39 cellular contexts compared by ENCODE assay signal in genomic region chr1:211158866-211159265, GRCh38. TPM values are rescaled to one million over a fixed set of nuclear protein-coding genes. Genes with fewer than 3 reads are reported as not detected.
"Had no signal": no experiment of that assay in that cellular context is flagged by ENCODE, and none has a peak within 500 bp of the region (broad histone marks: within the 10 kb centered on the region; RNA-seq: fewer than 3 reads in every experiment).

No MANE protein-coding gene starts in this region.

- H3K9me3 ChIP-seq: adrenal gland had no signal

- H3K4me3 ChIP-seq: adrenal gland, ascending aorta, body of pancreas, breast epithelium, cardiac muscle cell had no signal

- H3K27me3 Mint-ChIP-seq: activated naive CD4-positive, alpha-beta T cell treated with anti-CD3 and anti-CD28 coated beads, Interleukin-2, amount 10 ng/mL, durations not matched to agents 7 days and 5 days had no signal

- H3K27me3 ChIP-seq: ascending aorta, body of pancreas, brain microvascular endothelial cell, breast epithelium, cardiac muscle cell had no signal

- H3K4me3 Mint-ChIP-seq: activated naive CD4-positive, alpha-beta T cell treated with anti-CD3 and anti-CD28 coated beads for 36 hours; activated naive CD4-positive, alpha-beta T cell treated with anti-CD3 and anti-CD28 coated beads, Interleukin-2, amount 10 ng/mL, durations not matched to agents 7 days and 5 days; activated naive CD4-positive, alpha-beta T cell treated with anti-CD3 and anti-CD28 coated beads, Interleukin-2, amount 50 U/mL, for 24 hours; activated naive CD8-positive, alpha-beta T cell; activated naive CD8-positive, alpha-beta T cell treated with anti-CD3 and anti-CD28 coated beads for 36 hours; activated naive CD8-positive, alpha-beta T cell treated with anti-CD3 and anti-CD28 coated beads, Interleukin-2, amount 10 ng/mL, durations not matched to agents 7 days and 5 days; activated naive CD8-positive, alpha-beta T cell treated with anti-CD3 and anti-CD28 coated beads, Interleukin-2, amount 50 U/mL, for 24 hours; activated T-cell treated with anti-CD3 and anti-CD28 coated beads, Interleukin-2, amount 50 U/mL, for 24 hours; activated T-cell treated with anti-CD3 and anti-CD28 coated beads, Interleukin-2, amount 50 U/mL, for 4 hours; activated T-cell treated with anti-CD3 and anti-CD28 coated beads, Interleukin-2, amount 50 U/mL, for 72 hours; activated T-helper 1 cell treated with anti-CD3 and anti-CD28 coated beads, Interleukin-12 subunit alpha, Interleukin-12 subunit beta, Interleukin-2, Interleukin-4 antibody, amounts not matched to agents 30 ng/mL and 10 ng/mL and 1 ng/mL, durations not matched to agents 14 hours and 24 hours and 36 hours; activated T-helper 17 cell treated with anti-CD3 and anti-CD28 coated beads, Interleukin-2, amount 50 U/mL, for 72 hours; brain; central memory CD8-positive, alpha-beta T cell had no signal

- H3K4me1 ChIP-seq: adrenal gland, ascending aorta, body of pancreas, breast epithelium had no signal

- ATAC-seq: activated naive CD4-positive, alpha-beta T cell treated with anti-CD3 and anti-CD28 coated beads, Interleukin-2, amount 50 U/mL, for 72 hours; activated naive CD8-positive, alpha-beta T cell treated with anti-CD3 and anti-CD28 coated beads, Interleukin-2, amount 50 U/mL, for 24 hours; activated T-cell treated with anti-CD3 and anti-CD28 coated beads, Interleukin-2, amount 50 U/mL, for 4 hours; activated T-cell treated with anti-CD3 and anti-CD28 coated beads, Interleukin-2, amount 50 U/mL, for 72 hours; activated T-helper 17 cell treated with anti-CD3 and anti-CD28 coated beads, Interleukin-2, amount 50 U/mL, for 72 hours; body of pancreas had no signal

- H3K4me1 Mint-ChIP-seq: activated naive CD8-positive, alpha-beta T cell treated with anti-CD3 and anti-CD28 coated beads, Interleukin-2, amount 50 U/mL, for 24 hours; activated T-helper 17 cell treated with anti-CD3 and anti-CD28 coated beads, Interleukin-2, amount 50 U/mL, for 72 hours; brain; central memory CD8-positive, alpha-beta T cell had no signal

- H3K27ac Mint-ChIP-seq: activated naive CD4-positive, alpha-beta T cell treated with anti-CD3 and anti-CD28 coated beads for 36 hours; activated naive CD4-positive, alpha-beta T cell treated with anti-CD3 and anti-CD28 coated beads, Interleukin-2, amount 10 ng/mL, durations not matched to agents 7 days and 5 days; activated naive CD4-positive, alpha-beta T cell treated with anti-CD3 and anti-CD28 coated beads, Interleukin-2, amount 50 U/mL, for 24 hours; activated naive CD4-positive, alpha-beta T cell treated with anti-CD3 and anti-CD28 coated beads, Interleukin-2, amount 50 U/mL, for 72 hours; activated naive CD8-positive, alpha-beta T cell; activated naive CD8-positive, alpha-beta T cell treated with anti-CD3 and anti-CD28 coated beads for 36 hours; activated naive CD8-positive, alpha-beta T cell treated with anti-CD3 and anti-CD28 coated beads, Interleukin-2, amount 10 ng/mL, durations not matched to agents 7 days and 5 days; activated naive CD8-positive, alpha-beta T cell treated with anti-CD3 and anti-CD28 coated beads, Interleukin-2, amount 50 U/mL, for 24 hours; activated T-cell treated with anti-CD3 and anti-CD28 coated beads, Interleukin-2, amount 50 U/mL, for 24 hours; activated T-cell treated with anti-CD3 and anti-CD28 coated beads, Interleukin-2, amount 50 U/mL, for 72 hours; activated T-helper 1 cell treated with anti-CD3 and anti-CD28 coated beads, Interleukin-12 subunit alpha, Interleukin-12 subunit beta, Interleukin-2, Interleukin-4 antibody, amounts not matched to agents 30 ng/mL and 10 ng/mL and 1 ng/mL, durations not matched to agents 14 hours and 24 hours and 36 hours; activated T-helper 17 cell treated with anti-CD3 and anti-CD28 coated beads, Interleukin-2, amount 50 U/mL, for 72 hours; activated T-helper 2 cell treated with anti-CD3 and anti-CD28 coated beads, Interferon-gamma antibody, Interleukin-2, Interleukin-4, amounts not matched to agents 10 μg/mL and 5 μg/mL and 100 μg/mL, durations not matched to agents 14 hours and 24 hours and 36 hours; brain had no signal

- DNase-seq: activated effector memory CD4-positive, alpha-beta T cell treated with anti-CD3 and anti-CD28 coated beads, Interleukin-2, amount 50 U/mL, for 16 hours; activated effector memory CD4-positive, alpha-beta T cell treated with Interleukin-2 at 50 U/mL for 16 hours; activated gamma-delta T cell; activated gamma-delta T cell treated with Interleukin-2 at 50 U/mL for 16 hours; activated naive CD4-positive, alpha-beta T cell; activated naive CD4-positive, alpha-beta T cell treated with anti-CD3 and anti-CD28 coated beads for 36 hours; activated naive CD4-positive, alpha-beta T cell treated with anti-CD3 and anti-CD28 coated beads, Interleukin-2, amount 10 ng/mL, durations not matched to agents 7 days and 5 days; activated naive CD4-positive, alpha-beta T cell treated with anti-CD3 and anti-CD28 coated beads, Interleukin-2, amount 50 U/mL, for 16 hours; activated naive CD4-positive, alpha-beta T cell treated with Interleukin-2 at 50 U/mL for 16 hours; activated naive CD8-positive, alpha-beta T cell treated with anti-CD3 and anti-CD28 coated beads for 36 hours; activated naive CD8-positive, alpha-beta T cell treated with anti-CD3 and anti-CD28 coated beads, Interleukin-2, amount 10 ng/mL, durations not matched to agents 7 days and 5 days; activated naive CD8-positive, alpha-beta T cell treated with anti-CD3 and anti-CD28 coated beads, Interleukin-2, amount 50 U/mL, for 24 hours; activated T-cell treated with anti-CD3 and anti-CD28 coated beads, Interleukin-2, amount 50 U/mL, for 24 hours; activated T-cell treated with anti-CD3 and anti-CD28 coated beads, Interleukin-2, amount 50 U/mL, for 4 hours; activated T-cell treated with anti-CD3 and anti-CD28 coated beads, Interleukin-2, amount 50 U/mL, for 48 hours; activated T-cell treated with anti-CD3 and anti-CD28 coated beads, Interleukin-2, amount 50 U/mL, for 72 hours; adrenal gland; amniotic stem cell; amygdala; anterior cingulate cortex; aorta; body of pancreas; brain microvascular endothelial cell; caudate nucleus; central memory CD4-positive, alpha-beta T cell; cerebellar nuclear complex had no signal

- H3K36me3 ChIP-seq: adrenal gland, ascending aorta, brain microvascular endothelial cell, breast epithelium, cardiac muscle cell had no signal

- H3K36me3 Mint-ChIP-seq: activated naive CD4-positive, alpha-beta T cell treated with anti-CD3 and anti-CD28 coated beads, Interleukin-2, amount 10 ng/mL, durations not matched to agents 7 days and 5 days; brain had no signal

- H3K27ac ChIP-seq: adrenal gland, ascending aorta, body of pancreas, brain microvascular endothelial cell, breast epithelium, cardiac muscle cell had no signal

- FAIRE-seq: bronchial epithelial cell had no signal

RNA-seq across cellular contexts. Expression of gene KCNH1, which starts 24.9 kb away (rescaled TPM):
- total RNA-seq: activated naive CD4-positive, alpha-beta T cell treated with anti-CD3 and anti-CD28 coated beads for 36 hours; activated naive CD4-positive, alpha-beta T cell treated with anti-CD3 and anti-CD28 coated beads, Interleukin-2, amount 50 U/mL, for 72 hours; activated naive CD8-positive, alpha-beta T cell treated with anti-CD3 and anti-CD28 coated beads for 36 hours; activated naive CD8-positive, alpha-beta T cell treated with anti-CD3 and anti-CD28 coated beads, Interleukin-2, amount 10 ng/mL, durations not matched to agents 7 days and 5 days; activated T-cell treated with anti-CD3 and anti-CD28 coated beads, Interleukin-2, amount 50 U/mL, for 4 hours; activated T-cell treated with anti-CD3 and anti-CD28 coated beads, Interleukin-2, amount 50 U/mL, for 72 hours; activated T-helper 1 cell treated with anti-CD3 and anti-CD28 coated beads, Interleukin-12 subunit alpha, Interleukin-12 subunit beta, Interleukin-2, Interleukin-4 antibody, amounts not matched to agents 30 ng/mL and 10 ng/mL and 1 ng/mL, durations not matched to agents 14 hours and 24 hours and 36 hours; activated T-helper 17 cell treated with anti-CD3 and anti-CD28 coated beads, Interleukin-2, amount 50 U/mL, for 72 hours; activated T-helper 2 cell treated with anti-CD3 and anti-CD28 coated beads, Interferon-gamma antibody, Interleukin-2, Interleukin-4, amounts not matched to agents 10 μg/mL and 5 μg/mL and 100 μg/mL, durations not matched to agents 14 hours and 24 hours and 36 hours; ascending aorta; cardiac septum had no signal
